ENCODE assay signal across 8 cellular contexts in the genomic region with DNA sequence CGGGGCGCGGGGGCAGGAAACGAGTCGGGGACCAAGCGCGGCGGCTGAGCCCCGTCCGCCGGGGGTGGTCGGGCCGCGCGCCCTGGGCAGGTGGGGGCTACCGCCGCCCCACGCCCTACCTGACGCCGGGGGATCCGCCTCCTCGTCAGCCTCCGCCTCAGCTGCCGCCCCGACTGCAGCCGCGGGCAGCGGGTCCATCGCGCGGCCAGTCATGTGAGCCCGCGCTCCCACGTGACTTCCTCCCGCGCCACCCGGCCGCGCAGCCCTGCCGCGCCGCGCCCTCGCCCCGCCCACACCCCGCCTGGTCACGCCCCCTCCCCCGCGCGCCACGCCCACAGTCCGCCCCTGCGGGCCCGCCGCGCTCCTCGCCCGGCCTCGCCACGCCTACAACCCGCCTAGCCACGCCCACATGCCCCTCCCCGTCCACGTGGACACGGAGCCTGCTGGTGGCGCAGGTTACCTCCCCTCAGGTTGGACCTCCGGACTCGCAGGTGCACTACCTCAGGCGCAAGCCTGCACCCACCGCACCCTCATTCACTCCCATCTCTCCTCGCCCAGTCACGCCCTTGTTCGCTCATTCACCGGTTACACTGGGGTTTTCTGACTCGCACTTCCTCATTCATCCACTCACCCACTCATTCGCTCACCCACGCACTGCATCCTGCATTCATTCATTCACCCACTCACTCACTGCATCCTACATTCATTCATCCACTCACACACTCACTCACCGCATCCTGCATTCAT. TPM values are rescaled to one million over a fixed set of nuclear protein-coding genes. Genes with fewer than 3 reads are reported as not detected.
DNase-seq lines count a peak whose midpoint lies in the region; ATAC-seq and TF ChIP-seq lines count a peak whose summit lies in the region.

A gene with protein sequence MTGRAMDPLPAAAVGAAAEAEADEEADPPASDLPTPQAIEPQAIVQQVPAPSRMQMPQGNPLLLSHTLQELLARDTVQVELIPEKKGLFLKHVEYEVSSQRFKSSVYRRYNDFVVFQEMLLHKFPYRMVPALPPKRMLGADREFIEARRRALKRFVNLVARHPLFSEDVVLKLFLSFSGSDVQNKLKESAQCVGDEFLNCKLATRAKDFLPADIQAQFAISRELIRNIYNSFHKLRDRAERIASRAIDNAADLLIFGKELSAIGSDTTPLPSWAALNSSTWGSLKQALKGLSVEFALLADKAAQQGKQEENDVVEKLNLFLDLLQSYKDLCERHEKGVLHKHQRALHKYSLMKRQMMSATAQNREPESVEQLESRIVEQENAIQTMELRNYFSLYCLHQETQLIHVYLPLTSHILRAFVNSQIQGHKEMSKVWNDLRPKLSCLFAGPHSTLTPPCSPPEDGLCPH (minus strand): TSS at position 233 of the 747 bp plus-strand sequence. CDS start 20 bp downstream, at position 213.

- H3K9me3 ChIP-seq in Panc1 (ENCODE audit: control insufficient read depth, insufficient read depth, low read depth, low read length): no peaks in the 10 kb centered on the region
- H3K9me3 ChIP-seq in esophagus squamous epithelium: no peaks in the 10 kb centered on the region

- intact Hi-C loops in Panc1 (cut with micrococcal nuclease; ENCODE audit: unreplicated experiment): no loop called here
- intact Hi-C loops in esophagus squamous epithelium (cut with DNase I): no loop called here

- ATAC-seq in GM21723 (IDR thresholded peaks at IDR 0.05; ENCODE audit: unreplicated experiment) (peak; percentile 69), Panc1 (peak; percentile 95)

- in situ Hi-C loops in KBM-7 (cut with MboI; ENCODE audit: low pct_unique_long_range_greater_than_20kb, low sequenced_read_pairs) (no loop called here), Panc1 (cut with HindIII; ENCODE audit: low pct_unique_long_range_greater_than_20kb, low sequenced_read_pairs) (no loop called here)

- WGBS in esophagus squamous epithelium, 2 donors: 1 to 2% methylated on average over 16 to 34 of the region's 78 CpGs

- no TSS peak for BruUV-seq in Panc1 (replicated peaks; lab: Mats Ljungman, UMichigan)

- no peaks in the 10 kb centered on the region for H3K36me3 ChIP-seq in Panc1 (ENCODE audit: control insufficient read depth, insufficient read depth, low read length)
- H3K36me3 ChIP-seq in esophagus squamous epithelium: peaks cover 0 to 7% (median 0%) of the 10 kb centered on the region in 3 donors

- POLR2A ChIA-PET in Panc1 (lab: Charles Lee): no interaction called here

- peak within 1 kb of the TSS; percentile 80 for H3K27ac ChIP-seq in Panc1 (ENCODE audit: low read length)
- peak within 1 kb of the TSS; percentile 84 to 93 (median 90) for H3K27ac ChIP-seq in esophagus squamous epithelium

- peaks cover 14% of the 10 kb centered on the region for H3K4me1 ChIP-seq in Panc1 (ENCODE audit: control insufficient read depth, insufficient read depth, low read length)
- H3K4me1 ChIP-seq in esophagus squamous epithelium: peaks cover 7 to 27% (median 8%) of the 10 kb centered on the region in 3 donors

- H3K27me3 ChIP-seq in Panc1 (ENCODE audit: control insufficient read depth, insufficient read depth, low read length): no peaks in the 10 kb centered on the region
- no peaks in the 10 kb centered on the region for H3K27me3 ChIP-seq in esophagus squamous epithelium

- peak in 2 of 4 donors; percentile 60 to 69 for TF ChIP-seq POLR2A in esophagus squamous epithelium (IDR thresholded peaks at IDR 0.05)

- CTCF ChIA-PET in Panc1 (lab: Charles Lee): no interaction called here

- no peak for TF ChIP-seq CTCF in Panc1 (IDR thresholded peaks at IDR 0.05)
- no peak for TF ChIP-seq CTCF in esophagus squamous epithelium (IDR thresholded peaks at IDR 0.05)

- peak; percentile 97 for DNase-seq in DMS53 (lab: John Stamatoyannopoulos, UW)
- DNase-seq in KBM-7: peak; percentile 76
- DNase-seq in Panc1 (ENCODE audit: low read depth, low spot score): peak; percentile 43
- DNase-seq in activated T-cell treated with anti-CD3 and anti-CD28 coated beads, Interleukin-2, amount 50 U/mL, for 48 hours: peak; percentile 98
- DNase-seq in esophagus squamous epithelium (lab: John Stamatoyannopoulos, UW): peak; percentile 63
- peak; percentile 85 for DNase-seq in myocyte (ENCODE audit: low read depth)
- DNase-seq in stimulated activated CD8-positive, alpha-beta memory T cell treated with anti-CD3 and anti-CD28 coated beads, Interleukin-7, amount 100 ng/mL, for 4 hours (ENCODE audit: low read depth in 2 of 2): peak; percentile 88 to 94

- H3K4me3 ChIP-seq in Panc1 (ENCODE audit: low read depth in 2 of 2, low read length in 2 of 2): peak within 1 kb of the TSS; percentile 75 to 94
- peak within 1 kb of the TSS; percentile 69 to 99 (median 94) for H3K4me3 ChIP-seq in esophagus squamous epithelium

RNA-seq across cellular contexts. Expression of the gene that starts here (rescaled TPM):
- total RNA-seq in Panc1 (2021; ENCODE audit: unreplicated experiment) (139 TPM), esophagus squamous epithelium (10 to 100 TPM in 3 of 4 donors, 1 to 10 TPM in 1; 4.7 to 17.9 (median 12.5) TPM), myocyte (17.3 and 17.9 TPM in 2 replicates)
- polyA plus RNA-seq in Panc1 (2012; ENCODE audit: insufficient read length): 147 TPM
- 54.1 TPM for polyA plus RNA-seq in myocyte (2012)

Comparison
In these comparisons a context has a peak if more than half of its experiments do, and no peak if none do; other contexts are left out.
1. Peak in every context shown above with its lines: DNase-seq, ATAC-seq, H3K4me3 ChIP-seq and H3K27ac ChIP-seq.
2. DNase-seq: peak in every context shown above with its lines; median percentile 98 in activated T-cell treated with anti-CD3 and anti-CD28 coated beads, Interleukin-2, amount 50 U/mL, for 48 hours; 97 in DMS53; 91 in stimulated activated CD8-positive, alpha-beta memory T cell treated with anti-CD3 and anti-CD28 coated beads, Interleukin-7, amount 100 ng/mL, for 4 hours; 85 in myocyte; 76 in KBM-7; 63 in esophagus squamous epithelium; 43 in Panc1.